Comparison of ENCODE assay signal across 9 cellular contexts in genomic region chr17:50213026-50214015, GRCh38. TPM values are rescaled to one million over a fixed set of nuclear protein-coding genes. Genes with fewer than 3 reads are reported as not detected.
DNase-seq lines count a peak whose midpoint lies in the region; ATAC-seq and TF ChIP-seq lines count a peak whose summit lies in the region.
"Had no signal": no experiment of that assay in that cellular context is flagged by ENCODE, and none has a peak within 500 bp of the region (broad histone marks: within the 10 kb centered on the region; RNA-seq: fewer than 3 reads in every experiment).

No MANE protein-coding gene starts in this region.

- H3K27me3 ChIP-seq in naive thymus-derived CD4-positive, alpha-beta T cell (ENCODE audit: control insufficient read depth in 2 of 2, insufficient read depth in 2 of 2, low read length in 2 of 2) = peaks cover 0 to 6% of the 10 kb centered on the region in 2 donors
- H3K27me3 ChIP-seq in psoas muscle (ENCODE audit: insufficient read depth in 3 of 3, low read length in 2 of 3) = peaks cover 0 to 29% (median 9%) of the 10 kb centered on the region in 3 donors

- TF ChIP-seq CTCF in activated CD8-positive, alpha-beta T cell treated with anti-CD3 and anti-CD28 coated beads for 36 hours (IDR thresholded peaks at IDR 0.05) = no peak
- TF ChIP-seq CTCF in psoas muscle (IDR thresholded peaks at IDR 0.05) = no peak

- peaks cover 0 to 4% of the 10 kb centered on the region in 2 donors for H3K4me1 ChIP-seq in naive thymus-derived CD4-positive, alpha-beta T cell (ENCODE audit: control insufficient read depth in 2 of 2, insufficient read depth in 2 of 2, low read length in 2 of 2)
- H3K4me1 ChIP-seq in psoas muscle = peaks cover 4% of the 10 kb centered on the region

- H3K9me3 Mint-ChIP-seq in activated CD8-positive, alpha-beta T cell treated with anti-CD3 and anti-CD28 coated beads for 36 hours = no peaks in the 10 kb centered on the region
- peaks cover 0 to 2% (median 0%) of the 10 kb centered on the region in 11 donors for H3K9me3 Mint-ChIP-seq in naive thymus-derived CD4-positive, alpha-beta T cell
- H3K9me3 Mint-ChIP-seq: IgD-negative memory B cell had no signal

- no peak overlapping the region for H3K4me3 ChIP-seq in naive thymus-derived CD4-positive, alpha-beta T cell (ENCODE audit: low read length)
- no peak overlapping the region for H3K4me3 ChIP-seq in psoas muscle

- intact Hi-C loops in activated CD8-positive, alpha-beta T cell treated with anti-CD3 and anti-CD28 coated beads for 36 hours (cut with micrococcal nuclease) = no loop called here
- intact Hi-C loops in naive thymus-derived CD4-positive, alpha-beta T cell (cut with micrococcal nuclease) = no loop called here
- intact Hi-C loops in Right ventricle myocardium superior (cut with DNase I) (no loop called here), psoas muscle (cut with DNase I) (no loop called here)

- ATAC-seq in GM19043 (IDR thresholded peaks at IDR 0.05; ENCODE audit: low read depth, unreplicated experiment) (peak; percentile 66), HG03280 (IDR thresholded peaks at IDR 0.05; ENCODE audit: unreplicated experiment) (peak; percentile 85), Right ventricle myocardium superior (ENCODE audit: poor library complexity) (no peak), psoas muscle (no peak)
- peak; percentile 99 for ATAC-seq in activated CD8-positive, alpha-beta T cell treated with anti-CD3 and anti-CD28 coated beads for 36 hours
- peak; percentile 89 for ATAC-seq in naive thymus-derived CD4-positive, alpha-beta T cell

- whole genome bisulfite sequencing in psoas muscle, 3 donors = 70 to 77% (median 71%) methylated on average over 9 of the region's 9 CpGs

- peaks cover 25% of the 10 kb centered on the region for H3K27me3 Mint-ChIP-seq in activated CD8-positive, alpha-beta T cell treated with anti-CD3 and anti-CD28 coated beads for 36 hours
- peaks cover 0 to 59% (median 14%) of the 10 kb centered on the region in 5 donors for H3K27me3 Mint-ChIP-seq in naive thymus-derived CD4-positive, alpha-beta T cell

- DNase-seq in D341Med (ENCODE audit: low spot score) (peak; percentile 48), NCI-H774 (lab: John Stamatoyannopoulos, UW) (no peak), Right ventricle myocardium superior (no peak), psoas muscle (no peak)
- peak; percentile 88 for DNase-seq in activated CD8-positive, alpha-beta T cell treated with anti-CD3 and anti-CD28 coated beads for 36 hours
- peak in 3 of 9 donors; percentile 14 to 85 (median 42) for DNase-seq in naive thymus-derived CD4-positive, alpha-beta T cell

- H3K27ac Mint-ChIP-seq in activated CD8-positive, alpha-beta T cell treated with anti-CD3 and anti-CD28 coated beads for 36 hours = no peak overlapping the region
- H3K27ac Mint-ChIP-seq in naive thymus-derived CD4-positive, alpha-beta T cell = peak overlapping the region in 2 of 9 donors; percentile 56 to 79

- POLR2A ChIA-PET in activated CD8-positive, alpha-beta T cell treated with anti-CD3 and anti-CD28 coated beads for 36 hours (lab: Charles Lee) = interaction anchor here (0.8 to 2.1 kb wide), 3 partner anchors 12 to 133 kb away, joined by 3 to 9 read pairs (median 3); partner anchors contain the start of genes COL1A1 and XYLT2
- POLR2A ChIA-PET in naive thymus-derived CD4-positive, alpha-beta T cell (lab: Charles Lee) = interaction anchor here (1.2 to 2.2 kb wide), 2 partner anchors 55 to 61 kb away, joined by 3 to 6 read pairs; partner anchors contain the start of gene TMEM92

- no peaks in the 10 kb centered on the region for H3K36me3 ChIP-seq in naive thymus-derived CD4-positive, alpha-beta T cell (ENCODE audit: control insufficient read depth in 2 of 3, insufficient read depth in 3 of 3, low read length in 3 of 3)
- no peaks in the 10 kb centered on the region for H3K36me3 ChIP-seq in psoas muscle (ENCODE audit: insufficient read depth in 1 of 2, low read depth in 1 of 2)

- H3K9me3 ChIP-seq in naive thymus-derived CD4-positive, alpha-beta T cell (ENCODE audit: control insufficient read depth in 2 of 3, low read length in 3 of 3) = no peaks in the 10 kb centered on the region
- H3K9me3 ChIP-seq in psoas muscle = no peaks in the 10 kb centered on the region

- H3K36me3 Mint-ChIP-seq in activated CD8-positive, alpha-beta T cell treated with anti-CD3 and anti-CD28 coated beads for 36 hours (ENCODE audit: low read depth) = no peaks in the 10 kb centered on the region
- H3K36me3 Mint-ChIP-seq in naive thymus-derived CD4-positive, alpha-beta T cell = no peaks in the 10 kb centered on the region

- H3K4me3 Mint-ChIP-seq in activated CD8-positive, alpha-beta T cell treated with anti-CD3 and anti-CD28 coated beads for 36 hours = no peak overlapping the region
- H3K4me3 Mint-ChIP-seq in naive thymus-derived CD4-positive, alpha-beta T cell = peak overlapping the region in 2 of 10 donors; percentile 14 to 45
- H3K4me3 Mint-ChIP-seq: IgD-negative memory B cell had no signal

- CTCF ChIA-PET in activated CD8-positive, alpha-beta T cell treated with anti-CD3 and anti-CD28 coated beads for 36 hours (lab: Charles Lee) = interaction anchor here (0.9 to 11.5 kb wide), 16 partner anchors 8 to 119 kb away, joined by 3 to 111 read pairs (median 6); partner anchors contain the start of gene COL1A1
- CTCF ChIA-PET in naive thymus-derived CD4-positive, alpha-beta T cell (lab: Charles Lee) = interaction anchor here (0.5 to 6.3 kb wide), 9 partner anchors 9 to 207 kb away, joined by 3 to 39 read pairs (median 3); partner anchors contain the start of gene COL1A1

- H3K27ac ChIP-seq in naive thymus-derived CD4-positive, alpha-beta T cell (ENCODE audit: low read depth, low read length) = no peak overlapping the region
- no peak overlapping the region for H3K27ac ChIP-seq in psoas muscle

- H3K4me1 Mint-ChIP-seq in activated CD8-positive, alpha-beta T cell treated with anti-CD3 and anti-CD28 coated beads for 36 hours (ENCODE audit: low read depth) = peaks cover 22% of the 10 kb centered on the region
- peaks cover 0 to 10% (median 5%) of the 10 kb centered on the region in 7 donors for H3K4me1 Mint-ChIP-seq in naive thymus-derived CD4-positive, alpha-beta T cell

RNA-seq across cellular contexts. Expression of gene COL1A1, which starts 11.9 kb away (rescaled TPM):
- total RNA-seq in activated CD8-positive, alpha-beta T cell treated with anti-CD3 and anti-CD28 coated beads for 36 hours = 1 to 10 TPM in 1 of 2 experiments, under 1 TPM in 1; 0.92 to 1.0 TPM
- 10 to 100 TPM in 1 of 5 experiments, 1 to 10 TPM in 3, under 1 TPM in 1; 0.36 to 12.6 (median 1.2) TPM for total RNA-seq in naive thymus-derived CD4-positive, alpha-beta T cell
- not detected for polyA plus RNA-seq in naive thymus-derived CD4-positive, alpha-beta T cell
- 28.1 TPM for total RNA-seq in Right ventricle myocardium superior
- 10 to 100 TPM; 10.2 to 46.6 (median 18.7) TPM for total RNA-seq in psoas muscle
- polyA plus RNA-seq in psoas muscle = 1 to 10 TPM; 2.3 to 5.4 (median 3.3) TPM

RNA-seq across cellular contexts. Expression of gene SGCA, which starts 47.5 kb away (rescaled TPM):
- total RNA-seq in activated CD8-positive, alpha-beta T cell treated with anti-CD3 and anti-CD28 coated beads for 36 hours = under 1 TPM in 1 of 2 experiments, not detected in 1; 0.34 TPM
- under 1 TPM in 1 of 5 experiments, not detected in 4; 0.69 TPM for total RNA-seq in naive thymus-derived CD4-positive, alpha-beta T cell
- polyA plus RNA-seq in naive thymus-derived CD4-positive, alpha-beta T cell = not detected
- total RNA-seq in Right ventricle myocardium superior (135 TPM), psoas muscle (100 to 1,000 TPM; 245 to 291 (median 266) TPM)
- polyA plus RNA-seq in psoas muscle = 100 to 1,000 TPM; 120 to 254 (median 151) TPM

Comparison
In these comparisons a context has a peak if more than half of its experiments do, and no peak if none do; other contexts are left out.
1. DNase-seq: peak in D341Med (single experiment) and activated CD8-positive, alpha-beta T cell treated with anti-CD3 and anti-CD28 coated beads for 36 hours (single experiment); none in NCI-H774 (single experiment), Right ventricle myocardium superior (single experiment) and psoas muscle (0 of 2).
2. ATAC-seq: peak in GM19043 (single experiment), HG03280 (single experiment), activated CD8-positive, alpha-beta T cell treated with anti-CD3 and anti-CD28 coated beads for 36 hours (single experiment) and naive thymus-derived CD4-positive, alpha-beta T cell (single experiment); none in Right ventricle myocardium superior (single experiment) and psoas muscle (0 of 4).
3. RNA of gene SGCA, which starts 47.5 kb away (total RNA-seq): 245 to 291 TPM in psoas muscle and 135 TPM in Right ventricle myocardium superior (single experiment); 0.34 TPM in activated CD8-positive, alpha-beta T cell treated with anti-CD3 and anti-CD28 coated beads for 36 hours and 0.69 TPM in naive thymus-derived CD4-positive, alpha-beta T cell; every median in the first group is over 10 times any median in the second.